ENCODE assay signal across 8 cellular contexts in the genomic region with DNA sequence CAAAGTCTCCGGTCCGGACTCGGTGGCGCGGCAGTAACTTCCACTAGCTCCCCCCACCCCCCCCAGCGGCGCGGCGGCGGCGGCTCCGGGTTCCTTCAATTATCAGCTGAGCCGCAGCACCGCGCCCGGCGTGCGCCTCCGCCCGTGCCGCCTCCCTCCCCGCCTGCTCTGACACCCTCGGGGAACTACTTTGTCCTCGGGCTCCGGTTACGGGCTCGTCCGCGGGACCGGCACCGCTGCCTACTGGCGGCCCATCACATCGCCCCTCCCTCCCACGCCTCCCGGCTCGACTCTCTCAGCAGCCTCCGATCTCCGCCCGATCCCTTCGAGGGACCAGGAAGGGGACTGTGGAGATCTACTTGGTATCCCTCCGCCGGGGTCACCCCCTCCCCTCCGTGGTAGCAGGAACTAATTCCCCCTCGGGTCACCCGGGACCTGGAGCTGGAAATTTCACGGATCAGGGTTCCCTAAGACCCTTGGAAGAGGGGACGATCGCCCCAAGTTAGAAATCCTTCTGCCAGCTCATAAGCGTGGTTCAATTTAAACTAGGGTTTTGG. TPM values are rescaled to one million over a fixed set of nuclear protein-coding genes. Genes with fewer than 3 reads are reported as not detected.
A peak's percentile ranks its signal among the peaks of the same experiment; 100 is the strongest.
DNase-seq lines count a peak whose midpoint lies in the region; ATAC-seq and TF ChIP-seq lines count a peak whose summit lies in the region.

Gene TRIP12 (minus strand): TSS at position 118 of the 557 bp plus-strand sequence. CDS start 41,930 bp downstream, outside the sequence.

- peak within 1 kb of the TSS; percentile 97 for H3K4me3 ChIP-seq in colonic mucosa

- H3K27me3 ChIP-seq in colonic mucosa (no peaks in the 10 kb centered on the region), layer of hippocampus (ENCODE audit: control insufficient read depth, insufficient read depth, low read length) (no peaks in the 10 kb centered on the region)

- H3K36me3 ChIP-seq in colonic mucosa = no peaks in the 10 kb centered on the region

- peak within 1 kb of the TSS; percentile 97 to 98 for H3K9ac ChIP-seq in colonic mucosa (ENCODE audit: low read depth in 2 of 2, low read length in 2 of 2)

- peak; percentile 54 for TF ChIP-seq POLR2A in GM19099 (IDR thresholded peaks at IDR 0.05; ENCODE audit: extremely low read depth, insufficient read length, low read depth)

- intact Hi-C loops in colonic mucosa (cut with DNase I) = no loop called here

- peak; percentile 85 to 92 for DNase-seq in AML-193 (lab: John Stamatoyannopoulos, UW)
- DNase-seq in NCI-H524 (lab: John Stamatoyannopoulos, UW) = peak; percentile 81 to 91
- peak; percentile 88 to 90 for DNase-seq in activated CD4-positive, alpha-beta T cell treated with anti-CD3 and anti-CD28 coated beads for 4 hours
- DNase-seq in colonic mucosa = peak; percentile 90
- peak; percentile 76 to 84 for DNase-seq in stimulated activated CD4-positive, alpha-beta T cell treated with anti-CD3 and anti-CD28 coated beads, Interleukin-1b, Interleukin-23, amount 100 ng/mL, for 4 hours (ENCODE audit: low read depth in 2 of 2)

- peak; percentile 79 for ATAC-seq in HG03432 (IDR thresholded peaks at IDR 0.05; ENCODE audit: unreplicated experiment)

- no peaks in the 10 kb centered on the region for H3K9me3 ChIP-seq in colonic mucosa

- peak within 1 kb of the TSS; percentile 97 for H3K27ac ChIP-seq in colonic mucosa
- peak within 1 kb of the TSS; percentile 96 for H3K27ac ChIP-seq in layer of hippocampus (ENCODE audit: low read depth, low read length)

- TF ChIP-seq CTCF in colonic mucosa (IDR thresholded peaks at IDR 0.05) = no peak

- H3K4me1 ChIP-seq in colonic mucosa = no peaks in the 10 kb centered on the region

RNA-seq across cellular contexts. Expression of gene TRIP12, which starts in this region (rescaled TPM):
- total RNA-seq in colonic mucosa = 100 to 1,000 TPM; 180 to 209 TPM

Comparison
In these comparisons a context has a peak if more than half of its experiments do, and no peak if none do; other contexts are left out.
1. Peak in every context shown above with its lines: DNase-seq, ATAC-seq, H3K4me3 ChIP-seq and H3K27ac ChIP-seq.